28 cellular contexts compared by ENCODE assay signal in genomic region chr13:79711631-79712030, GRCh38.
DNase-seq lines count a peak whose midpoint lies in the region; ATAC-seq and TF ChIP-seq lines count a peak whose summit lies in the region.
"Had no signal": no experiment of that assay in that cellular context is flagged by ENCODE, and none has a peak within 500 bp of the region (broad histone marks: within the 10 kb centered on the region; RNA-seq: fewer than 3 reads in every experiment).

No MANE protein-coding gene starts in this region.

- H2BK12ac ChIP-seq in mesenchymal stem cell (ENCODE audit: low read length in 2 of 2): no peak overlapping the region

- peak; percentile 46 for ATAC-seq in upper lobe of right lung
- ATAC-seq in HG03521 (IDR thresholded peaks at IDR 0.05; ENCODE audit: unreplicated experiment): no peak
- ATAC-seq: CD8-positive, alpha-beta T cell; HCT116; HepG2; Panc1; SK-N-SH treated with all-trans-retinoic acid at 6 μM for 48 hours had no signal

- H3K27me3 ChIP-seq in mesenchymal stem cell (ENCODE audit: control insufficient read depth in 1 of 2, insufficient read depth in 1 of 2, low read length in 2 of 2): no peaks in the 10 kb centered on the region
- H3K27me3 ChIP-seq in upper lobe of right lung: no peaks in the 10 kb centered on the region

- H3K9me3 ChIP-seq in mesenchymal stem cell (ENCODE audit: control insufficient read depth, low read length) (no peaks in the 10 kb centered on the region), upper lobe of right lung (no peaks in the 10 kb centered on the region)

- no peak overlapping the region for H3K14ac ChIP-seq in mesenchymal stem cell (ENCODE audit: low read length in 2 of 2)

- no peak overlapping the region for H2BK5ac ChIP-seq in mesenchymal stem cell (ENCODE audit: low read depth, low read length, poor library complexity, severe bottlenecking)

- H3K36me3 ChIP-seq in mesenchymal stem cell (ENCODE audit: control insufficient read depth in 1 of 2, insufficient read depth in 2 of 2, low read depth in 1 of 2, low read length in 2 of 2): no peaks in the 10 kb centered on the region
- no peaks in the 10 kb centered on the region for H3K36me3 ChIP-seq in upper lobe of right lung

- H4K91ac ChIP-seq in mesenchymal stem cell (ENCODE audit: low read length): no peak overlapping the region

- no peaks in the 10 kb centered on the region for H3K4me1 ChIP-seq in mesenchymal stem cell (ENCODE audit: control insufficient read depth, insufficient read depth, low read depth, low read length)
- no peaks in the 10 kb centered on the region for H3K4me1 ChIP-seq in upper lobe of right lung

- no peak overlapping the region for H3K23ac ChIP-seq in mesenchymal stem cell (ENCODE audit: low read length in 2 of 2)

- H3K9ac ChIP-seq in mesenchymal stem cell (ENCODE audit: low read length): peak overlapping the region; percentile 21

- no peak for TF ChIP-seq CTCF in fibroblast of mammary gland (conservative IDR thresholded peaks at IDR 0.05; ENCODE audit: control insufficient read depth, insufficient read depth, low read depth, low read length)
- TF ChIP-seq CTCF in upper lobe of right lung (IDR thresholded peaks at IDR 0.05): no peak

- H3K4me2 ChIP-seq in mesenchymal stem cell (ENCODE audit: low read length, poor library complexity, severe bottlenecking): no peak overlapping the region

- no peak overlapping the region for H2BK120ac ChIP-seq in mesenchymal stem cell (ENCODE audit: low read depth, low read length)

- H3K27ac ChIP-seq in mesenchymal stem cell (ENCODE audit: low read length, poor library complexity, severe bottlenecking) (peak overlapping the region; percentile 43), upper lobe of right lung (no peak overlapping the region)
- H3K27ac ChIP-seq: 22Rv1 had no signal

- H3K4ac ChIP-seq in mesenchymal stem cell (ENCODE audit: low read depth in 1 of 2, low read length in 2 of 2): no peak overlapping the region

- no peak overlapping the region for H4K8ac ChIP-seq in mesenchymal stem cell (ENCODE audit: low read length)

- H2AK5ac ChIP-seq in mesenchymal stem cell (ENCODE audit: low read length, severe bottlenecking): no peak overlapping the region

- H3K4me3 ChIP-seq in fibroblast of mammary gland (ENCODE audit: control insufficient read depth, low read depth, low read length) (no peak overlapping the region), mesenchymal stem cell (ENCODE audit: insufficient read depth in 1 of 2, low read depth in 1 of 2, low read length in 2 of 2) (no peak overlapping the region), upper lobe of right lung (no peak overlapping the region)

- H2BK15ac ChIP-seq in mesenchymal stem cell (ENCODE audit: low read depth, poor library complexity, severe bottlenecking): peak overlapping the region; percentile 67

- no peak overlapping the region for H3K18ac ChIP-seq in mesenchymal stem cell (ENCODE audit: low read depth in 1 of 2, low read length in 2 of 2)

- intact Hi-C loops in upper lobe of right lung (cut with DNase I): no loop called here

- no peaks in the 10 kb centered on the region for H3K79me1 ChIP-seq in mesenchymal stem cell (replicated peaks; ENCODE audit: low read length, poor library complexity, severe bottlenecking)

- no peak overlapping the region for H2AFZ ChIP-seq in mesenchymal stem cell (ENCODE audit: low read depth, low read length)

- DNase-seq in DMS53 (lab: John Stamatoyannopoulos, UW): peak; percentile 1
- DNase-seq in DMS53 treated with DMSO at 0.1 percent for 48 hours (lab: John Stamatoyannopoulos, UW; ENCODE audit: unreplicated experiment): no peak
- DNase-seq in fibroblast of mammary gland (ENCODE audit: low read depth): peak; percentile 59
- no peak for DNase-seq in mesenchymal stem cell
- DNase-seq in upper lobe of right lung: no peak
- no peak for DNase-seq in NCI-H2029 (lab: John Stamatoyannopoulos, UW)
- DNase-seq in T-helper 1 cell: no peak
- DNase-seq: ACHN; C1 segment of cervical spinal cord; CD8-positive, alpha-beta T cell; DMS153; GDM1; GOT3; KBM-7; NCI-H1105; NCI-H146; NCI-H2029 treated with DMSO at 0.1 percent for 48 hours; NCI-H2171; NCI-H345; NCI-H524 treated with DMSO at 0.1 percent for 48 hours; NCI-H82; SIG-M5 had no signal

Comparison
In these comparisons a context has a peak if more than half of its experiments do, and no peak if none do; other contexts are left out.
1. DNase-seq: peak in DMS53 (single experiment) and fibroblast of mammary gland (single experiment); none in DMS53 treated with DMSO at 0.1 percent for 48 hours (single experiment), mesenchymal stem cell (single experiment), upper lobe of right lung (single experiment), NCI-H2029 (single experiment) and T-helper 1 cell (0 of 5).